In genomic region chr5:5886812-5887486, GRCh38 we compare ENCODE assay signal across 8 cellular contexts.
DNase-seq lines count a peak whose midpoint lies in the region; ATAC-seq and TF ChIP-seq lines count a peak whose summit lies in the region.

No MANE protein-coding gene starts in this region.

- peak; percentile 99 for ATAC-seq in left lung

- H4K20me1 ChIP-seq in KMS-11 (ENCODE audit: insufficient read depth) (no peaks in the 10 kb centered on the region), osteoblast (ENCODE audit: insufficient read depth, low read length) (no peaks in the 10 kb centered on the region)

- TF ChIP-seq CTCF in GM20000 (IDR thresholded peaks at IDR 0.05; ENCODE audit: extremely low read depth, missing control alignments) (peak; percentile 69), KMS-11 (conservative IDR thresholded peaks at IDR 0.05; ENCODE audit: low read depth, low read length) (peak; percentile 72), left lung (IDR thresholded peaks at IDR 0.05) (peak; percentile 34 to 63), osteoblast (IDR thresholded peaks at IDR 0.05; ENCODE audit: extremely low read depth, low read depth, low read length) (no peak)

- H2AFZ ChIP-seq in KMS-11 (ENCODE audit: low read depth) (no peak overlapping the region; the same call in 1 of the 2 replicates), osteoblast (ENCODE audit: low read length) (no peak overlapping the region)

- DNase-seq in DMS53 (lab: John Stamatoyannopoulos, UW) (peak; percentile 60), GM20000 (ENCODE audit: low spot score) (peak; percentile 70), activated T-cell treated with anti-CD3 and anti-CD28 coated beads for 24 hours (ENCODE audit: low read depth) (peak; percentile 26), left lung (peak; percentile 35 to 88), A172 (ENCODE audit: low spot score) (no peak), SW480 (ENCODE audit: low spot score) (no peak), osteoblast (ENCODE audit: insufficient read length, low spot score, missing footprints) (no peak)

- no peaks in the 10 kb centered on the region for H3K9me3 ChIP-seq in left lung
- H3K9me3 ChIP-seq in osteoblast (ENCODE audit: low read depth, low read length) = no peaks in the 10 kb centered on the region

- H3K27me3 ChIP-seq in KMS-11 (ENCODE audit: insufficient read depth, low read depth) (no peaks in the 10 kb centered on the region), left lung (peaks cover 0 to 18% of the 10 kb centered on the region in 2 donors), osteoblast (ENCODE audit: insufficient read depth, low read length) (no peaks in the 10 kb centered on the region)

- H3K4me3 ChIP-seq in KMS-11 (IDR thresholded peaks at IDR 0.05; ENCODE audit: insufficient read depth, low read depth, low read length) = no peak overlapping the region
- no peak overlapping the region for H3K4me3 ChIP-seq in left lung
- H3K4me3 ChIP-seq in osteoblast (ENCODE audit: insufficient read depth, low read length) = no peak overlapping the region

- no peak overlapping the region for H3K9ac ChIP-seq in KMS-11

- H3K79me2 ChIP-seq in KMS-11 (ENCODE audit: insufficient read depth, low read depth) = no peaks in the 10 kb centered on the region
- H3K79me2 ChIP-seq in osteoblast (ENCODE audit: insufficient read depth, low read length) = no peaks in the 10 kb centered on the region

- no peaks in the 10 kb centered on the region for H3K4me1 ChIP-seq in KMS-11 (ENCODE audit: low read depth, poor library complexity, severe bottlenecking)
- H3K4me1 ChIP-seq in left lung = no peaks in the 10 kb centered on the region
- no peaks in the 10 kb centered on the region for H3K4me1 ChIP-seq in osteoblast (ENCODE audit: insufficient read depth, low read length)

- intact Hi-C loops in left lung (cut with DNase I) = no loop called here

- H3K36me3 ChIP-seq in KMS-11 (ENCODE audit: insufficient read depth) = no peaks in the 10 kb centered on the region
- no peaks in the 10 kb centered on the region for H3K36me3 ChIP-seq in left lung
- no peaks in the 10 kb centered on the region for H3K36me3 ChIP-seq in osteoblast (ENCODE audit: insufficient read depth, low read length)

- H3K27ac ChIP-seq in KMS-11 (no peak overlapping the region), left lung (no peak overlapping the region), osteoblast (ENCODE audit: low read depth, low read length) (no peak overlapping the region)

- H3K4me2 ChIP-seq in KMS-11 (no peak overlapping the region; the same call in 1 of the 2 replicates), osteoblast (ENCODE audit: insufficient read depth, low read length) (no peak overlapping the region)

Comparison
In these comparisons a context has a peak if more than half of its experiments do, and no peak if none do; other contexts are left out.
1. DNase-seq: peak in DMS53 (single experiment), GM20000 (single experiment), activated T-cell treated with anti-CD3 and anti-CD28 coated beads for 24 hours (single experiment) and left lung (2 of 2); none in A172 (single experiment), SW480 (single experiment) and osteoblast (single experiment).